ENCODE assay signal across 8 cellular contexts in the genomic region with DNA sequence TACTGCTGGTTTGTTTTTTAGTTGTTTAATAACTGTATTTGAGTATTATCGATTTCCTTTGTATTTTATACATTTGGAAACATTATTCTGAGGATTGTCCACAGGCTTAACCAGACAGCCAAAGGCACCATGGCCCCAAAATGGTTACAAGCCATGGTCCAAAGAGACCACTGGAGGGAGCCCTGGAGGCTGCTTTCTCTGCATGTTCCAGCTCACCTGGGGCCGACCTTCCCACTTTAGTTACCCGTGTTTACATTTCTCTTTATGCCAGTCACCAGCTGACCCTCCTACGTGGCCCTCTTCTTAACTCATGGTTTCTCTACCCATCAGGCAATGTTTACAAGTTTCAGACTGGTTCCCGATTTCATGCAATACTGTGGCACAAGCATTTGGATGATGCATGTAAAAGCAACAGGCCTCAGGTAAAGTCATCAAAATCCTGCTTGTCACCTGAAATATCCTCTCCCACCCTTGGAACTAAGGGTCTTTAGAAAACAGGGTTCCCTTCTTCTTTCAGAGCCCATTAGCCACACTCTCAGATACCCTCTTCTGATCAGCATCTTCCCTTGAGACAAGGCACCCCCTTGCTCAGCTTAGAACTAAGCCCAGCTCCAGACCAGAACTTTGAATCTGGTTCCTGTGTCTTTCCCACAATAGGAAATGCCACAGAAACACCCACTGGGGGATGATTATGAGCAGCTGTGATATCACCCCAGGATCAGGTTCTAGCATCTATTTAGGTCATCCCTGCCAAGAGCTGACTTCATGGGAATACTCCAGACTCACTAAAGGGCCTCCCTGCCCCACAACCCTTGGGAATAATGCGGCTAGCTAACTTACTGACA. TPM values are rescaled to one million over a fixed set of nuclear protein-coding genes. Genes with fewer than 3 reads are reported as not detected.
DNase-seq lines count a peak whose midpoint lies in the region; ATAC-seq and TF ChIP-seq lines count a peak whose summit lies in the region.

No MANE protein-coding gene starts in this region.

- DNase-seq in CD14-positive monocyte (ENCODE audit: low spot score) (no peak), HCT116 (ENCODE audit: low read depth, low spot score) (peak; percentile 48), NCI-H82 treated with DMSO at 0.1 percent for 48 hours (lab: John Stamatoyannopoulos, UW; ENCODE audit: unreplicated experiment) (peak; percentile 53), activated T-cell treated with anti-CD3 and anti-CD28 coated beads for 24 hours (ENCODE audit: low read depth) (peak; percentile 51), esophagus squamous epithelium (lab: John Stamatoyannopoulos, UW) (no peak), omental fat pad (ENCODE audit: low spot score) (no peak), upper lobe of right lung (peak; percentile 69), NCI-H187 treated with DMSO at 0.1 percent for 48 hours (lab: John Stamatoyannopoulos, UW) (no peak)

- BruUV-seq in HCT116 (replicated peaks; lab: Mats Ljungman, UMichigan): no TSS peak

- H3K9me3 Mint-ChIP-seq in CD14-positive monocyte: no peaks in the 10 kb centered on the region

- H3K27ac ChIP-seq in HCT116 (ENCODE audit: low read depth, low read length) (no peak overlapping the region), esophagus squamous epithelium (no peak overlapping the region), upper lobe of right lung (no peak overlapping the region)

- no peaks in the 10 kb centered on the region for H3K79me2 ChIP-seq in HCT116 (ENCODE audit: insufficient read depth, low read length)

- no peak overlapping the region for H3K4me3 Mint-ChIP-seq in CD14-positive monocyte

- TF ChIP-seq POLR2A in HCT116 (IDR thresholded peaks at IDR 0.05; ENCODE audit: borderline replicate concordance, extremely low read depth, insufficient read depth, insufficient read length): no peak
- TF ChIP-seq POLR2A in esophagus squamous epithelium (IDR thresholded peaks at IDR 0.05): no peak

- TF ChIP-seq CTCF in CD14-positive monocyte (IDR thresholded peaks at IDR 0.05): peak; percentile 84
- peak; percentile 78 to 91 (median 90) for TF ChIP-seq CTCF in HCT116 (IDR thresholded peaks at IDR 0.05 in 2 of 3, conservative IDR thresholded peaks at IDR 0.05 in 1 of 3; ENCODE audit: borderline replicate concordance in 1 of 3, insufficient read depth in 1 of 3, low read depth in 2 of 3, low read length in 2 of 3)
- TF ChIP-seq CTCF in esophagus squamous epithelium (IDR thresholded peaks at IDR 0.05): peak; percentile 46 to 82 (median 72)
- peak in 1 of 3 donors; percentile 23 for TF ChIP-seq CTCF in omental fat pad (IDR thresholded peaks at IDR 0.05)
- TF ChIP-seq CTCF in upper lobe of right lung (IDR thresholded peaks at IDR 0.05): peak; percentile 79

- 22 to 23% methylated on average over 5 to 6 of the region's 6 CpGs for WGBS in esophagus squamous epithelium, 2 donors

- CTCF ChIA-PET in HCT116 (lab: Charles Lee): interaction anchor here (0.9 to 2.1 kb wide), 14 partner anchors 9 to 273 kb away, joined by 3 to 24 read pairs (median 3); a partner anchor contains a TSS

- no peak overlapping the region for H3K4me2 ChIP-seq in HCT116 (ENCODE audit: low read length)

- H3K36me3 ChIP-seq in HCT116 (ENCODE audit: control insufficient read depth in 1 of 2, insufficient read depth in 2 of 2, low read length in 2 of 2) (no peaks in the 10 kb centered on the region), esophagus squamous epithelium (no peaks in the 10 kb centered on the region), upper lobe of right lung (no peaks in the 10 kb centered on the region)

- H3K9me3 ChIP-seq in HCT116 (ENCODE audit: control insufficient read depth in 1 of 2, insufficient read depth in 1 of 2, low read depth in 1 of 2, low read length in 2 of 2): no peaks in the 10 kb centered on the region
- no peaks in the 10 kb centered on the region for H3K9me3 ChIP-seq in esophagus squamous epithelium
- no peaks in the 10 kb centered on the region for H3K9me3 ChIP-seq in upper lobe of right lung

- H3K9me2 ChIP-seq in HCT116 (ENCODE audit: insufficient read depth): no peaks in the 10 kb centered on the region

- no peak overlapping the region for H3K27ac Mint-ChIP-seq in CD14-positive monocyte

- RAD21 ChIA-PET in HCT116 (lab: Charles Lee; ENCODE audit: low non-redundant PET in 1 of 2, low total read pairs in 2 of 2, uncharacterized antibody in 2 of 2, unreplicated experiment in 2 of 2): interaction anchor here (0.7 to 1.5 kb wide), 5 partner anchors 10 to 241 kb away, joined by 3 to 6 read pairs (median 4); a partner anchor contains a TSS

- POLR2A ChIA-PET in HCT116 (lab: Charles Lee): interaction anchor here (1.0 to 1.5 kb wide), 2 partner anchors 9 to 238 kb away, joined by 3 to 5 read pairs; no protein-coding TSS in a partner anchor

- intact Hi-C loops in CD14-positive monocyte (cut with micrococcal nuclease): no loop called here
- intact Hi-C loops in HCT116 (cut with micrococcal nuclease): loop anchor here (1.0 to 10.0 kb wide), 5 partner anchors 60 to 241 kb away; a partner anchor contains a TSS
- intact Hi-C loops in esophagus squamous epithelium (cut with DNase I): no loop called here
- intact Hi-C loops in upper lobe of right lung (cut with DNase I): loop anchor here (10.0 kb wide), 1 partner anchor 180 kb away; a partner anchor contains a TSS

- H2AFZ ChIP-seq in HCT116 (ENCODE audit: low read depth, low read length, poor library complexity, severe bottlenecking): no peak overlapping the region

- peaks cover 0 to 4% of the 10 kb centered on the region in 2 experiments; a peak in 1 of 4 replicates for H3K4me1 ChIP-seq in HCT116 (ENCODE audit: control insufficient read depth in 1 of 2, insufficient read depth in 2 of 2, low read length in 2 of 2)
- peaks cover 0 to 23% (median 0%) of the 10 kb centered on the region in 3 donors for H3K4me1 ChIP-seq in esophagus squamous epithelium
- H3K4me1 ChIP-seq in upper lobe of right lung: peaks cover 4% of the 10 kb centered on the region

- H3K27me3 ChIP-seq in HCT116 (ENCODE audit: insufficient read depth, low read length): no peaks in the 10 kb centered on the region
- no peaks in the 10 kb centered on the region for H3K27me3 ChIP-seq in esophagus squamous epithelium
- H3K27me3 ChIP-seq in upper lobe of right lung: no peaks in the 10 kb centered on the region

- H3K36me3 Mint-ChIP-seq in CD14-positive monocyte: no peaks in the 10 kb centered on the region

- H4K20me1 ChIP-seq in HCT116 (ENCODE audit: insufficient read depth): no peaks in the 10 kb centered on the region

- no peak overlapping the region for H3K9ac ChIP-seq in HCT116 (ENCODE audit: low read length)

- peaks cover 4 to 10% (median 7%) of the 10 kb centered on the region in 3 donors for H3K27me3 Mint-ChIP-seq in CD14-positive monocyte (ENCODE audit: low read depth in 3 of 3)

- ATAC-seq in HCT116 (peak; percentile 86), omental fat pad (ENCODE audit: low FRiP score) (peak; percentile 60), upper lobe of right lung (peak; percentile 84)

- H3K4me1 Mint-ChIP-seq in CD14-positive monocyte: peaks cover 7% of the 10 kb centered on the region

- no peak overlapping the region for H3K4me3 ChIP-seq in HCT116 (replicated peaks in 1 of 2; ENCODE audit: low read depth in 1 of 2, low read length in 2 of 2)
- H3K4me3 ChIP-seq in esophagus squamous epithelium: no peak overlapping the region
- no peak overlapping the region for H3K4me3 ChIP-seq in upper lobe of right lung

- TF ChIP-seq RAD21 in HCT116 (IDR thresholded peaks at IDR 0.05; ENCODE audit: low read depth): peak; percentile 88

TF ChIP-seq in HCT116, 20 proteins besides CTCF, POLR2A, EP300 and RAD21 (continues in another document):
- TF ChIP-seq CBX3 (IDR thresholded peaks at IDR 0.05; ENCODE audit: low read depth): no peak
- TF ChIP-seq FOSL1 (IDR thresholded peaks at IDR 0.05; ENCODE audit: low read depth): no peak
- TF ChIP-seq SIN3A (IDR thresholded peaks at IDR 0.05; ENCODE audit: low read depth): no peak
- no peak for TF ChIP-seq EGR1 (IDR thresholded peaks at IDR 0.05; ENCODE audit: low read depth)
- TF ChIP-seq, protein P1, sequence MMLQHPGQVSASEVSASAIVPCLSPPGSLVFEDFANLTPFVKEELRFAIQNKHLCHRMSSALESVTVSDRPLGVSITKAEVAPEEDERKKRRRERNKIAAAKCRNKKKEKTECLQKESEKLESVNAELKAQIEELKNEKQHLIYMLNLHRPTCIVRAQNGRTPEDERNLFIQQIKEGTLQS (IDR thresholded peaks at IDR 0.05): no peak
- TF ChIP-seq SP1 (IDR thresholded peaks at IDR 0.05; ENCODE audit: low read depth): no peak
- TF ChIP-seq, protein P2, sequence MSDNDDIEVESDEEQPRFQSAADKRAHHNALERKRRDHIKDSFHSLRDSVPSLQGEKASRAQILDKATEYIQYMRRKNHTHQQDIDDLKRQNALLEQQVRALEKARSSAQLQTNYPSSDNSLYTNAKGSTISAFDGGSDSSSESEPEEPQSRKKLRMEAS (IDR thresholded peaks at IDR 0.05): no peak
- TF ChIP-seq EZH2phosphoT487 (IDR thresholded peaks at IDR 0.05; ENCODE audit: borderline replicate concordance): no peak
- TF ChIP-seq, protein P3, sequence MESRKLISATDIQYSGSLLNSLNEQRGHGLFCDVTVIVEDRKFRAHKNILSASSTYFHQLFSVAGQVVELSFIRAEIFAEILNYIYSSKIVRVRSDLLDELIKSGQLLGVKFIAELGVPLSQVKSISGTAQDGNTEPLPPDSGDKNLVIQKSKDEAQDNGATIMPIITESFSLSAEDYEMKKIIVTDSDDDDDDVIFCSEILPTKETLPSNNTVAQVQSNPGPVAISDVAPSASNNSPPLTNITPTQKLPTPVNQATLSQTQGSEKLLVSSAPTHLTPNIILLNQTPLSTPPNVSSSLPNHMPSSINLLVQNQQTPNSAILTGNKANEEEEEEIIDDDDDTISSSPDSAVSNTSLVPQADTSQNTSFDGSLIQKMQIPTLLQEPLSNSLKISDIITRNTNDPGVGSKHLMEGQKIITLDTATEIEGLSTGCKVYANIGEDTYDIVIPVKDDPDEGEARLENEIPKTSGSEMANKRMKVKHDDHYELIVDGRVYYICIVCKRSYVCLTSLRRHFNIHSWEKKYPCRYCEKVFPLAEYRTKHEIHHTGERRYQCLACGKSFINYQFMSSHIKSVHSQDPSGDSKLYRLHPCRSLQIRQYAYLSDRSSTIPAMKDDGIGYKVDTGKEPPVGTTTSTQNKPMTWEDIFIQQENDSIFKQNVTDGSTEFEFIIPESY (IDR thresholded peaks at IDR 0.05; ENCODE audit: extremely low read depth, insufficient replicate concordance, low read length): no peak
- TF ChIP-seq ZFX (IDR thresholded peaks at IDR 0.05): no peak
- no peak for TF ChIP-seq ELF1 (IDR thresholded peaks at IDR 0.05; ENCODE audit: borderline replicate concordance, low read depth)

RNA-seq across cellular contexts. Expression of a gene that starts 49.9 kb away (rescaled TPM):
- under 1 TPM; 0.39 to 0.94 TPM for polyA plus RNA-seq in CD14-positive monocyte
- total RNA-seq in HCT116 (2021; ENCODE audit: unreplicated experiment) (8.8 TPM), esophagus squamous epithelium (10 to 100 TPM in 1 of 4 donors, 1 to 10 TPM in 3; 1.1 to 22.9 (median 8.2) TPM), omental fat pad (10 to 100 TPM in 3 of 4 donors, 1 to 10 TPM in 1; 10.0 to 27.0 (median 15.7) TPM), upper lobe of right lung (8.0 TPM)
- polyA plus RNA-seq in HCT116 (2012): 3.3 and 5.9 TPM in 2 replicates

Comparison
In these comparisons a context has a peak if more than half of its experiments do, and no peak if none do; other contexts are left out.
1. DNase-seq: peak in HCT116 (single experiment), NCI-H82 treated with DMSO at 0.1 percent for 48 hours (single experiment), activated T-cell treated with anti-CD3 and anti-CD28 coated beads for 24 hours (single experiment) and upper lobe of right lung (single experiment); none in CD14-positive monocyte (single experiment), esophagus squamous epithelium (single experiment), omental fat pad (single experiment) and NCI-H187 treated with DMSO at 0.1 percent for 48 hours (single experiment).
2. intact Hi-C loops: an anchor here in HCT116 (1.0 to 10.0 kb wide) and upper lobe of right lung (10.0 kb wide); none called in CD14-positive monocyte and esophagus squamous epithelium.
3. Peak in every context shown above with its lines, with median percentiles within 50 percentile points of each other: ATAC-seq.